ENCODE assay signal across 18 cellular contexts in genomic region chr2:82316573-82317371, GRCh38.
DNase-seq lines count a peak whose midpoint lies in the region; ATAC-seq and TF ChIP-seq lines count a peak whose summit lies in the region.
"Had no signal": no experiment of that assay in that cellular context is flagged by ENCODE, and none has a peak within 500 bp of the region (broad histone marks: within the 10 kb centered on the region; RNA-seq: fewer than 3 reads in every experiment).

No MANE protein-coding gene starts in this region.

- peak; percentile 91 for ATAC-seq in body of pancreas
- ATAC-seq: activated T-helper 17 cell treated with anti-CD3 and anti-CD28 coated beads, Interleukin-2, amount 50 U/mL, for 72 hours; T-helper 17 cell had no signal

- intact Hi-C loops in body of pancreas (cut with DNase I) (no loop called here), prostate gland (cut with DNase I) (no loop called here)

- peaks cover 22% of the 10 kb centered on the region for H3K4me1 ChIP-seq in body of pancreas
- H3K4me1 ChIP-seq in prostate gland (replicated peaks), result no peaks in the 10 kb centered on the region
- peaks cover 3% of the 10 kb centered on the region; the same call in 1 of the 2 replicates for H3K4me1 ChIP-seq in HAP-1
- H3K4me1 ChIP-seq: neural progenitor cell, uterus had no signal

- no peak for TF ChIP-seq POLR2A in body of pancreas (IDR thresholded peaks at IDR 0.05)
- no peak for TF ChIP-seq POLR2A in prostate gland (IDR thresholded peaks at IDR 0.05)

- H3K36me3 ChIP-seq in body of pancreas (replicated peaks in 1 of 2; ENCODE audit: insufficient read depth in 1 of 2, low read depth in 2 of 2), result no peaks in the 10 kb centered on the region
- H3K36me3 ChIP-seq in prostate gland, result no peaks in the 10 kb centered on the region
- H3K36me3 ChIP-seq in HAP-1 (replicated peaks), result no peaks in the 10 kb centered on the region
- H3K36me3 ChIP-seq: neural progenitor cell, uterus had no signal

- H3K27me3 ChIP-seq in body of pancreas (no peaks in the 10 kb centered on the region), prostate gland (replicated peaks; ENCODE audit: insufficient read depth) (no peaks in the 10 kb centered on the region), HAP-1 (ENCODE audit: low read depth) (0 out of 2 replicates have a peak, but pooled peaks cover 3% of the 10 kb centered on the region)
- H3K27me3 ChIP-seq: neural progenitor cell, uterus had no signal

- H3K9me3 ChIP-seq in body of pancreas, result no peaks in the 10 kb centered on the region
- no peaks in the 10 kb centered on the region for H3K9me3 ChIP-seq in prostate gland
- H3K9me3 ChIP-seq in HAP-1, result no peaks in the 10 kb centered on the region
- H3K9me3 ChIP-seq: uterus had no signal

- no peak overlapping the region for H3K4me3 ChIP-seq in LNCaP clone FGC (ENCODE audit: low read depth, low read length)
- H3K4me3 ChIP-seq in body of pancreas, result no peak overlapping the region
- no peak overlapping the region for H3K4me3 ChIP-seq in prostate gland
- H3K4me3 ChIP-seq in HAP-1, result no peak overlapping the region
- H3K4me3 ChIP-seq: neural progenitor cell, uterus had no signal

- TF ChIP-seq CTCF in LNCaP clone FGC (IDR thresholded peaks at IDR 0.05; ENCODE audit: control insufficient read depth, extremely low read depth, insufficient read depth), result no peak
- TF ChIP-seq CTCF in body of pancreas (IDR thresholded peaks at IDR 0.05), result no peak
- TF ChIP-seq CTCF in prostate gland (IDR thresholded peaks at IDR 0.05), result no peak

- in situ Hi-C loops in HAP-1 (cut with MboI; ENCODE audit: low sequenced_read_pairs), result no loop called here

- DNase-seq in LNCaP clone FGC (ENCODE audit: low read depth), result peak; percentile 63
- peak; percentile 80 for DNase-seq in NCI-H345 (lab: John Stamatoyannopoulos, UW)
- peak in 3 of 4 donors; percentile 18 to 49 (median 22) for DNase-seq in body of pancreas
- DNase-seq in prostate gland (ENCODE audit: low spot score), result peak; percentile 9
- no peak for DNase-seq in HAP-1 (ENCODE audit: low spot score in 2 of 2)
- no peak for DNase-seq in GOT3 (lab: John Stamatoyannopoulos, UW)
- no peak for DNase-seq in activated T-cell treated with anti-CD3 and anti-CD28 coated beads for 4 hours
- DNase-seq: activated CD4-positive, alpha-beta T cell treated with anti-CD3 and anti-CD28 coated beads, Interleukin-2, amount 10 ng/mL, durations not matched to agents 7 days and 5 days; CD4-positive, CD25-positive, alpha-beta regulatory T cell; foreskin fibroblast; GF-D8; H9; NCI-H1048; substantia nigra; T-helper 17 cell; uterus had no signal

- H3K27ac ChIP-seq in body of pancreas (no peak overlapping the region), prostate gland (no peak overlapping the region)
- H3K27ac ChIP-seq: neural progenitor cell, uterus had no signal

- 7 to 12% methylated on average over 4 of the region's 4 CpGs for WGBS in body of pancreas, 2 donors
- 17% methylated on average over 4 of the region's 4 CpGs for WGBS in prostate gland

Comparison
In these comparisons a context has a peak if more than half of its experiments do, and no peak if none do; other contexts are left out.
1. DNase-seq: peak in LNCaP clone FGC (single experiment), NCI-H345 (single experiment), body of pancreas (3 of 4) and prostate gland (single experiment); none in HAP-1 (0 of 2), GOT3 (single experiment) and activated T-cell treated with anti-CD3 and anti-CD28 coated beads for 4 hours (single experiment).